Comparison of ENCODE assay signal across 23 cellular contexts in genomic region chr2:1680222-1681016, GRCh38.
DNase-seq lines count a peak whose midpoint lies in the region; ATAC-seq and TF ChIP-seq lines count a peak whose summit lies in the region.
"Had no signal": no experiment of that assay in that cellular context is flagged by ENCODE, and none has a peak within 500 bp of the region (broad histone marks: within the 10 kb centered on the region; RNA-seq: fewer than 3 reads in every experiment).

No MANE protein-coding gene starts in this region.

- CTCF ChIA-PET in activated CD8-positive, alpha-beta memory T cell treated with anti-CD3 and anti-CD28 coated beads, Interleukin-2, amount 10 ng/mL, durations not matched to agents 7 days and 5 days (lab: Charles Lee) = no interaction called here
- CTCF ChIA-PET in RWPE1 (lab: Yijun Ruan, JAX) = no interaction called here

- H3K27me3 Mint-ChIP-seq in activated CD8-positive, alpha-beta memory T cell treated with anti-CD3 and anti-CD28 coated beads, Interleukin-2, amount 10 ng/mL, durations not matched to agents 7 days and 5 days = no peaks in the 10 kb centered on the region

- POLR2A ChIA-PET in RWPE1 (lab: Yijun Ruan, JAX; ENCODE audit: low non-redundant PET) = no interaction called here

- peak overlapping the region; percentile 32; the same call in 1 of the 2 replicates for H3K27ac ChIP-seq in RWPE1
- H3K27ac ChIP-seq: 22Rv1, SJSA1 had no signal

- H3K4me3 Mint-ChIP-seq in activated CD8-positive, alpha-beta memory T cell treated with anti-CD3 and anti-CD28 coated beads, Interleukin-2, amount 10 ng/mL, durations not matched to agents 7 days and 5 days = no peak overlapping the region
- H3K4me3 Mint-ChIP-seq: CD8-positive, alpha-beta T cell; GM23338 had no signal

- no peak for ATAC-seq in activated CD8-positive, alpha-beta memory T cell treated with anti-CD3 and anti-CD28 coated beads, Interleukin-2, amount 10 ng/mL, durations not matched to agents 7 days and 5 days
- no peak for ATAC-seq in sciatic nerve
- ATAC-seq: CD8-positive, alpha-beta T cell; GM23338; Right ventricle myocardium inferior had no signal

- TF ChIP-seq CTCF in RWPE1 (conservative IDR thresholded peaks at IDR 0.05; ENCODE audit: low read depth) = no peak

- H3K4me1 Mint-ChIP-seq in activated CD8-positive, alpha-beta memory T cell treated with anti-CD3 and anti-CD28 coated beads, Interleukin-2, amount 10 ng/mL, durations not matched to agents 7 days and 5 days = no peaks in the 10 kb centered on the region

- no peaks in the 10 kb centered on the region for H3K36me3 Mint-ChIP-seq in activated CD8-positive, alpha-beta memory T cell treated with anti-CD3 and anti-CD28 coated beads, Interleukin-2, amount 10 ng/mL, durations not matched to agents 7 days and 5 days
- H3K36me3 Mint-ChIP-seq: CD8-positive, alpha-beta T cell had no signal

- DNase-seq in activated CD8-positive, alpha-beta memory T cell treated with anti-CD3 and anti-CD28 coated beads, Interleukin-2, amount 10 ng/mL, durations not matched to agents 7 days and 5 days = peak; percentile 4
- DNase-seq in activated CD8-positive, alpha-beta memory T cell treated with anti-CD3 and anti-CD28 coated beads for 24 hours = no peak
- DNase-seq in RWPE1 (ENCODE audit: low spot score) (no peak), mesenteric fat pad (ENCODE audit: low spot score) (peak; percentile 84), sciatic nerve (ENCODE audit: low spot score) (peak; percentile 59), NOMO-1 treated with dmso at 0.1 percent for 144 hours (lab: John Stamatoyannopoulos, UW; ENCODE audit: unreplicated experiment) (no peak), NCI-H2081 (lab: John Stamatoyannopoulos, UW) (no peak)
- no peak for DNase-seq in NK-92 treated with Interleukin-12 subunit alpha and Interleukin-12 subunit beta, amount 100 ng/mL, for 24 hours (lab: John Stamatoyannopoulos, UW)
- DNase-seq: ACHN, C1 segment of cervical spinal cord, HCEC 1CT, MM.1S, NCI-H1048, NCI-H1417 treated with DMSO at 0.1 percent for 48 hours, NCI-H187, NCI-H2227 treated with DMSO at 0.1 percent for 48 hours, NCI-H510A treated with DMSO at 0.1 percent for 48 hours, NCI-H748 treated with DMSO at 0.1 percent for 48 hours had no signal

- intact Hi-C loops in sciatic nerve (cut with DNase I) = no loop called here

- H3K9me3 Mint-ChIP-seq in activated CD8-positive, alpha-beta memory T cell treated with anti-CD3 and anti-CD28 coated beads, Interleukin-2, amount 10 ng/mL, durations not matched to agents 7 days and 5 days (ENCODE audit: low read depth) = no peaks in the 10 kb centered on the region
- H3K9me3 Mint-ChIP-seq: CD8-positive, alpha-beta T cell; GM23338 had no signal

- H3K27ac Mint-ChIP-seq in activated CD8-positive, alpha-beta memory T cell treated with anti-CD3 and anti-CD28 coated beads, Interleukin-2, amount 10 ng/mL, durations not matched to agents 7 days and 5 days = no peak overlapping the region
- H3K27ac Mint-ChIP-seq: CD8-positive, alpha-beta T cell; GM23338 had no signal

Comparison
In these comparisons a context has a peak if more than half of its experiments do, and no peak if none do; other contexts are left out.
1. DNase-seq: peak in activated CD8-positive, alpha-beta memory T cell treated with anti-CD3 and anti-CD28 coated beads, Interleukin-2, amount 10 ng/mL, durations not matched to agents 7 days and 5 days (single experiment), mesenteric fat pad (single experiment) and sciatic nerve (single experiment); none in activated CD8-positive, alpha-beta memory T cell treated with anti-CD3 and anti-CD28 coated beads for 24 hours (single experiment), RWPE1 (single experiment), NOMO-1 treated with dmso at 0.1 percent for 144 hours (single experiment), NCI-H2081 (0 of 2) and NK-92 treated with Interleukin-12 subunit alpha and Interleukin-12 subunit beta, amount 100 ng/mL, for 24 hours (single experiment).